Comparison of ENCODE assay signal across 10 cellular contexts in genomic region chr13:26022538-26023292, GRCh38. TPM values are rescaled to one million over a fixed set of nuclear protein-coding genes. Genes with fewer than 3 reads are reported as not detected.
A peak's percentile ranks its signal among the peaks of the same experiment; 100 is the strongest.
DNase-seq lines count a peak whose midpoint lies in the region; ATAC-seq and TF ChIP-seq lines count a peak whose summit lies in the region.
"Had no signal": no experiment of that assay in that cellular context is flagged by ENCODE, and none has a peak within 500 bp of the region (broad histone marks: within the 10 kb centered on the region; RNA-seq: fewer than 3 reads in every experiment).

No MANE protein-coding gene starts in this region.

- no peak for ATAC-seq in HG02884 (IDR thresholded peaks at IDR 0.05; ENCODE audit: unreplicated experiment)

- in situ Hi-C loops in GM13977 (cut with MboI; ENCODE audit: low pct_unique_long_range_greater_than_20kb, low sequenced_read_pairs, unreplicated experiment) = no loop called here

- DNase-seq in GOT3 (lab: John Stamatoyannopoulos, UW) (peak; percentile 43), RPMI7951 (ENCODE audit: low read depth) (peak; percentile 95), glomerular visceral epithelial cell (ENCODE audit: extremely low spot score) (peak; percentile 98), skeletal muscle cell (ENCODE audit: low read depth) (peak; percentile 54), pons (ENCODE audit: low spot score) (no peak), GM13977 (ENCODE audit: low spot score) (no peak), NCI-H1930 (lab: John Stamatoyannopoulos, UW) (no peak)
- DNase-seq: NCI-H82 had no signal

- TF ChIP-seq CTCF in GM13977 (IDR thresholded peaks at IDR 0.05; ENCODE audit: extremely low read depth, insufficient read depth, missing control alignments) = no peak

- H3K4me3 ChIP-seq in skeletal muscle cell (ENCODE audit: low read depth, low read length) = no peak overlapping the region
- H3K4me3 ChIP-seq: ascending aorta had no signal

RNA-seq across cellular contexts. Expression of gene SHISA2, which starts 29.1 kb away (rescaled TPM):
- 0.72 and 1.9 TPM in 2 replicates for total RNA-seq in RPMI7951 (2014; rRNA removed; shearing (Covaris generic))
- total RNA-seq: ascending aorta had no signal

Comparison
In these comparisons a context has a peak if more than half of its experiments do, and no peak if none do; other contexts are left out.
1. DNase-seq: peak in GOT3 (single experiment), RPMI7951 (single experiment), glomerular visceral epithelial cell (single experiment) and skeletal muscle cell (single experiment); none in pons (single experiment), GM13977 (single experiment) and NCI-H1930 (0 of 2).